In genomic region chr17:75847595-75848522, GRCh38 we compare ENCODE assay signal across 8 cellular contexts. TPM values are rescaled to one million over a fixed set of nuclear protein-coding genes. Genes with fewer than 3 reads are reported as not detected.
DNase-seq lines count a peak whose midpoint lies in the region; ATAC-seq and TF ChIP-seq lines count a peak whose summit lies in the region.

No MANE protein-coding gene starts in this region.

- ATAC-seq in HCT116 (no peak), GM21528 (IDR thresholded peaks at IDR 0.05; ENCODE audit: low FRiP score, unreplicated experiment) (no peak), HG02981 (IDR thresholded peaks at IDR 0.05; ENCODE audit: unreplicated experiment) (no peak), HG02571 (IDR thresholded peaks at IDR 0.05; ENCODE audit: unreplicated experiment) (no peak)

- no peaks in the 10 kb centered on the region for H3K9me3 ChIP-seq in CD4-positive, alpha-beta memory T cell (ENCODE audit: control insufficient read depth in 1 of 2, low read length in 2 of 2)
- H3K9me3 ChIP-seq in HCT116 (ENCODE audit: control insufficient read depth in 1 of 2, insufficient read depth in 1 of 2, low read depth in 1 of 2, low read length in 2 of 2) (no peaks in the 10 kb centered on the region), parathyroid adenoma (ENCODE audit: control insufficient read depth, low read length) (no peaks in the 10 kb centered on the region)
- no peaks in the 10 kb centered on the region for H3K9me3 ChIP-seq in effector memory CD4-positive, alpha-beta T cell (ENCODE audit: control insufficient read depth, low read length)

- H3K27me3 Mint-ChIP-seq in CD4-positive, alpha-beta memory T cell, result no peaks in the 10 kb centered on the region

- no peak for TF ChIP-seq RAD21 in HCT116 (IDR thresholded peaks at IDR 0.05; ENCODE audit: low read depth)

- peaks cover 46% of the 10 kb centered on the region for H3K36me3 ChIP-seq in CD4-positive, alpha-beta memory T cell (ENCODE audit: insufficient read depth, low read length)
- peaks cover 25 to 27% of the 10 kb centered on the region in 2 experiments; a peak in 3 of 4 replicates for H3K36me3 ChIP-seq in HCT116 (ENCODE audit: control insufficient read depth in 1 of 2, insufficient read depth in 2 of 2, low read length in 2 of 2)
- H3K36me3 ChIP-seq in effector memory CD4-positive, alpha-beta T cell (ENCODE audit: control insufficient read depth, insufficient read depth, low read length), result peaks cover 61% of the 10 kb centered on the region
- H3K36me3 ChIP-seq in parathyroid adenoma (ENCODE audit: control insufficient read depth, insufficient read depth, low read length), result no peaks in the 10 kb centered on the region

- CTCF ChIA-PET in CD4-positive, alpha-beta memory T cell (lab: Charles Lee; ENCODE audit: partially characterized antibody), result interaction anchor here (0.6 to 6.8 kb wide), 24 partner anchors 8 to 137 kb away, joined by 3 to 46 read pairs (median 4); partner anchors contain the start of genes GALK1 and WBP2
- CTCF ChIA-PET in HCT116 (lab: Charles Lee), result interaction anchor here (0.9 to 3.3 kb wide), 8 partner anchors 8 to 83 kb away, joined by 3 to 46 read pairs (median 3); partner anchors contain the start of genes GALK1 and WBP2

- H3K79me2 ChIP-seq in HCT116 (ENCODE audit: insufficient read depth, low read length) (0 out of 2 replicates have a peak, but pooled peaks cover 3% of the 10 kb centered on the region), parathyroid adenoma (no peaks in the 10 kb centered on the region)

- H3K4me3 ChIP-seq in CD4-positive, alpha-beta memory T cell (ENCODE audit: low read length in 2 of 2), result no peak overlapping the region
- no peak overlapping the region for H3K4me3 ChIP-seq in HCT116 (replicated peaks in 1 of 2; ENCODE audit: low read depth in 1 of 2, low read length in 2 of 2)
- H3K4me3 ChIP-seq in effector memory CD4-positive, alpha-beta T cell (ENCODE audit: insufficient read depth, low read depth, low read length, poor library complexity, severe bottlenecking), result no peak overlapping the region
- H3K4me3 ChIP-seq in parathyroid adenoma (ENCODE audit: low read depth, low read length), result no peak overlapping the region

- no peak for DNase-seq in CD4-positive, alpha-beta memory T cell
- DNase-seq in HCT116 (ENCODE audit: low read depth, low spot score) (no peak), NCI-H128 (lab: John Stamatoyannopoulos, UW; ENCODE audit: unreplicated experiment) (no peak)
- DNase-seq in effector memory CD4-positive, alpha-beta T cell, result no peak

- H3K4me2 ChIP-seq in HCT116 (ENCODE audit: low read length) (no peak overlapping the region), parathyroid adenoma (ENCODE audit: low read length) (no peak overlapping the region)

- no peaks in the 10 kb centered on the region for H4K20me1 ChIP-seq in HCT116 (ENCODE audit: insufficient read depth)

- peak overlapping the region; percentile 67 to 93 (median 88) for H3K27ac Mint-ChIP-seq in CD4-positive, alpha-beta memory T cell

- peaks cover 22 to 56% of the 10 kb centered on the region in 2 donors for H3K36me3 Mint-ChIP-seq in CD4-positive, alpha-beta memory T cell

- no peaks in the 10 kb centered on the region for H3K27me3 ChIP-seq in CD4-positive, alpha-beta memory T cell (ENCODE audit: insufficient read depth, low read length)
- H3K27me3 ChIP-seq in HCT116 (ENCODE audit: insufficient read depth, low read length), result no peaks in the 10 kb centered on the region
- no peaks in the 10 kb centered on the region for H3K27me3 ChIP-seq in effector memory CD4-positive, alpha-beta T cell (replicated peaks; ENCODE audit: control insufficient read depth, insufficient read depth, low read length, poor library complexity, severe bottlenecking)
- no peaks in the 10 kb centered on the region for H3K27me3 ChIP-seq in parathyroid adenoma (ENCODE audit: control insufficient read depth, insufficient read depth, low read length)

- no peaks in the 10 kb centered on the region for H3K9me3 Mint-ChIP-seq in CD4-positive, alpha-beta memory T cell

- H3K9ac ChIP-seq in HCT116 (ENCODE audit: low read length), result no peak overlapping the region
- H3K9ac ChIP-seq in parathyroid adenoma, result no peak overlapping the region

- H3K4me1 ChIP-seq in CD4-positive, alpha-beta memory T cell (ENCODE audit: insufficient read depth, low read length), result peaks cover 33% of the 10 kb centered on the region
- peaks cover 33 to 58% of the 10 kb centered on the region in 2 experiments for H3K4me1 ChIP-seq in HCT116 (ENCODE audit: control insufficient read depth in 1 of 2, insufficient read depth in 2 of 2, low read length in 2 of 2)
- H3K4me1 ChIP-seq in effector memory CD4-positive, alpha-beta T cell (ENCODE audit: control insufficient read depth, insufficient read depth, low read length, poor library complexity, severe bottlenecking), result peaks cover 28% of the 10 kb centered on the region
- peaks cover 8% of the 10 kb centered on the region for H3K4me1 ChIP-seq in parathyroid adenoma

- TF ChIP-seq POLR2A in HCT116 (IDR thresholded peaks at IDR 0.05; ENCODE audit: borderline replicate concordance, extremely low read depth, insufficient read depth, insufficient read length), result no peak

- H3K9me2 ChIP-seq in HCT116 (ENCODE audit: insufficient read depth), result no peaks in the 10 kb centered on the region

- no TSS peak for BruUV-seq in HCT116 (replicated peaks; lab: Mats Ljungman, UMichigan)

- RAD21 ChIA-PET in HCT116 (lab: Charles Lee; ENCODE audit: low non-redundant PET in 1 of 2, low total read pairs in 2 of 2, uncharacterized antibody in 2 of 2, unreplicated experiment in 2 of 2), result no interaction called here

- POLR2A ChIA-PET in CD4-positive, alpha-beta memory T cell (lab: Charles Lee; ENCODE audit: partially characterized antibody), result interaction anchor here (0.8 to 26.2 kb wide), 10 partner anchors 6 to 84 kb away, joined by 3 to 563 read pairs (median 80); partner anchors contain the start of genes GALK1, TRIM47, TRIM65 and UNK
- POLR2A ChIA-PET in HCT116 (lab: Charles Lee), result interaction anchor here (1.2 to 3.3 kb wide), 2 partner anchors 28 to 68 kb away, joined by 4 to 26 read pairs; a partner anchor contains a TSS

- H3K4me3 Mint-ChIP-seq in CD4-positive, alpha-beta memory T cell, result peak overlapping the region in 2 of 8 donors; percentile 59 to 77

- H2AFZ ChIP-seq in HCT116 (ENCODE audit: low read depth, low read length, poor library complexity, severe bottlenecking), result no peak overlapping the region
- no peak overlapping the region for H2AFZ ChIP-seq in parathyroid adenoma

- TF ChIP-seq CTCF in HCT116 (IDR thresholded peaks at IDR 0.05 in 2 of 3, conservative IDR thresholded peaks at IDR 0.05 in 1 of 3; ENCODE audit: borderline replicate concordance in 1 of 3, insufficient read depth in 1 of 3, low read depth in 2 of 3, low read length in 2 of 3), result no peak
- TF ChIP-seq CTCF in parathyroid adenoma (IDR thresholded peaks at IDR 0.05), result no peak

- H3K4me1 Mint-ChIP-seq in CD4-positive, alpha-beta memory T cell, result peaks cover 9 to 41% (median 24%) of the 10 kb centered on the region in 4 donors

- intact Hi-C loops in CD4-positive, alpha-beta memory T cell (cut with micrococcal nuclease), result loop anchor here (1.0 kb wide), 2 partner anchors 84 to 95 kb away; no protein-coding TSS in a partner anchor
- intact Hi-C loops in HCT116 (cut with micrococcal nuclease), result no loop called here

- peak overlapping the region; percentile 19 for H3K27ac ChIP-seq in CD4-positive, alpha-beta memory T cell (ENCODE audit: low read depth, low read length)
- peak overlapping the region; percentile 88; the same call in 1 of the 2 replicates for H3K27ac ChIP-seq in HCT116 (ENCODE audit: low read depth, low read length)
- peak overlapping the region; percentile 22 for H3K27ac ChIP-seq in effector memory CD4-positive, alpha-beta T cell (ENCODE audit: insufficient read depth, low read length, poor library complexity, severe bottlenecking)
- peak overlapping the region; percentile 36 for H3K27ac ChIP-seq in parathyroid adenoma

TF ChIP-seq in HCT116, 20 proteins besides CTCF, POLR2A, EP300 and RAD21:
- TF ChIP-seq EZH2phosphoT487 (IDR thresholded peaks at IDR 0.05; ENCODE audit: borderline replicate concordance) (no peak), POLR2AphosphoS5 (IDR thresholded peaks at IDR 0.05; ENCODE audit: low read depth, low read length) (no peak), FOSL1 (IDR thresholded peaks at IDR 0.05; ENCODE audit: low read depth) (no peak)

RNA-seq across cellular contexts. Expression of gene UNC13D, which starts 3.7 kb away (rescaled TPM):
- 100 to 1,000 TPM; 161 to 171 TPM for total RNA-seq in CD4-positive, alpha-beta memory T cell
- polyA plus RNA-seq in CD4-positive, alpha-beta memory T cell, result 10 to 100 TPM; 39.6 to 78.9 TPM
- total RNA-seq in HCT116 (2021; ENCODE audit: unreplicated experiment), result 20.2 TPM
- polyA plus RNA-seq in HCT116 (2012), result 20.3 and 22.7 TPM in 2 replicates

RNA-seq across cellular contexts. Expression of gene WBP2, which starts 7.3 kb away (rescaled TPM):
- 100 to 1,000 TPM; 159 to 160 TPM for total RNA-seq in CD4-positive, alpha-beta memory T cell
- polyA plus RNA-seq in CD4-positive, alpha-beta memory T cell, result 100 to 1,000 TPM in 1 of 2 donors, 10 to 100 TPM in 1; 80.3 to 127 TPM
- 132 TPM for total RNA-seq in HCT116 (2021; ENCODE audit: unreplicated experiment)
- 184 and 186 TPM in 2 replicates for polyA plus RNA-seq in HCT116 (2012)

RNA-seq across cellular contexts. Expression of gene TRIM47, which starts 30.5 kb away (rescaled TPM):
- 10 to 100 TPM; 17.5 to 22.6 TPM for total RNA-seq in CD4-positive, alpha-beta memory T cell
- 10 to 100 TPM; 11.2 to 26.8 TPM for polyA plus RNA-seq in CD4-positive, alpha-beta memory T cell
- total RNA-seq in HCT116 (2021; ENCODE audit: unreplicated experiment), result 86.7 TPM
- polyA plus RNA-seq in HCT116 (2012), result 49.9 and 67.2 TPM in 2 replicates

RNA-seq across cellular contexts. Expression of gene TRIM65, which starts 48.9 kb away (rescaled TPM):
- 10 to 100 TPM; 36.5 to 36.9 TPM for total RNA-seq in CD4-positive, alpha-beta memory T cell
- polyA plus RNA-seq in CD4-positive, alpha-beta memory T cell, result 10 to 100 TPM; 17.7 to 28.8 TPM
- 53.0 TPM for total RNA-seq in HCT116 (2021; ENCODE audit: unreplicated experiment)
- 26.3 and 29.9 TPM in 2 replicates for polyA plus RNA-seq in HCT116 (2012)

RNA-seq across cellular contexts. Expression of gene MRPL38, which starts 56.8 kb away (rescaled TPM):
- 100 to 1,000 TPM; 126 to 142 TPM for total RNA-seq in CD4-positive, alpha-beta memory T cell
- polyA plus RNA-seq in CD4-positive, alpha-beta memory T cell, result 10 to 100 TPM; 59.1 to 89.0 TPM
- total RNA-seq in HCT116 (2021; ENCODE audit: unreplicated experiment), result 219 TPM
- polyA plus RNA-seq in HCT116 (2012), result 114 and 130 TPM in 2 replicates

Comparison
In these comparisons a context has a peak if more than half of its experiments do, and no peak if none do; other contexts are left out.
1. H3K27ac ChIP-seq: peak in every context shown above with its lines; median percentile 88 in HCT116; 36 in parathyroid adenoma; 22 in effector memory CD4-positive, alpha-beta T cell; 19 in CD4-positive, alpha-beta memory T cell.